In the genomic region with DNA sequence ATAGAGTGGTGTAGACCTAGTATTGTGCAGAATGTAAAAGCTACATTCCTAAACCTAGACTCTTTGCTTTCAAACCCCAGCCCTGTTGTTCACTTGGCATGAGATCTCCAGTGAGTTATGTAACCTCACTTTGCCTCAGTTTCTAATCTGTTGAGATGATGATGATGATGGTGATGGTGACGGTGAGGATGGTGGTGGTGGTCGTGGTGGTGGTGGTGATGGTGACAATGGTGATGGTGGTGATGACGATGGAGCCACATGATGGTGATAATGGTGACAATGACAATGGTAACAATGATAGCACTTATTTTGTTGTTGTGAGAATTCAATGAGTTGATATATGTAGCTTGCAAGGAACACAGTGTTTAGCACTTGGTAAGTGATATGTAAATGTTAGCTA, we compare ENCODE assay signal across 33 cellular contexts.
"Had no signal": no experiment of that assay in that cellular context is flagged by ENCODE, and none has a peak within 500 bp of the region (broad histone marks: within the 10 kb centered on the region; RNA-seq: fewer than 3 reads in every experiment).

No MANE protein-coding gene starts in this region.

- H2AFZ ChIP-seq: neural progenitor cell, parathyroid adenoma had no signal

- ATAC-seq: naive thymus-derived CD4-positive, alpha-beta T cell; natural killer cell; psoas muscle; right cardiac atrium; sciatic nerve; stimulated activated memory B cell treated with anti-CD40 and anti-IgM and Interleukin-4, amounts not matched to agents 10 μg/mL and 1 μg/mL and 100 μg/mL, for 72 hours; stimulated activated naive CD8-positive, alpha-beta T cell treated with anti-CD3 and anti-CD28 coated beads, Interleukin-15, amount 100 ng/mL, for 72 hours; stimulated activated naive CD8-positive, alpha-beta T cell treated with anti-CD3 and anti-CD28 coated beads, Interleukin-15, Interleukin-2, amounts not matched to agents 100 U/mL and 50 U/mL, for 24 hours; upper lobe of right lung had no signal

- H3K4me1 ChIP-seq: neural progenitor cell, parathyroid adenoma, psoas muscle, spleen, suprapubic skin, testis, tibial artery, transverse colon, upper lobe of right lung, uterus had no signal

- H3K9me3 Mint-ChIP-seq: nephron had no signal

- H3K4me1 Mint-ChIP-seq: natural killer cell; stimulated activated memory B cell treated with anti-CD40 and anti-IgM and Interleukin-4, amounts not matched to agents 10 μg/mL and 1 μg/mL and 100 μg/mL, for 72 hours; stimulated activated naive CD8-positive, alpha-beta T cell treated with anti-CD3 and anti-CD28 coated beads, Interleukin-15, amount 100 ng/mL, for 72 hours had no signal

- H3K4me3 Mint-ChIP-seq: naive thymus-derived CD4-positive, alpha-beta T cell; natural killer cell; nephron; neural progenitor cell; stimulated activated memory B cell treated with anti-CD40 and anti-IgM and Interleukin-4, amounts not matched to agents 10 μg/mL and 1 μg/mL and 100 μg/mL, for 72 hours; stimulated activated naive CD8-positive, alpha-beta T cell treated with anti-CD3 and anti-CD28 coated beads, Interleukin-15, amount 100 ng/mL, for 72 hours; type B pancreatic cell had no signal

- H3K27me3 Mint-ChIP-seq: progenitor cell of endocrine pancreas, type B pancreatic cell had no signal

- H3K4me3 ChIP-seq: neural progenitor cell, ovary, psoas muscle, skin epidermis, smooth muscle cell, spleen, suprapubic skin, testis, tibial artery, transverse colon, upper lobe of right lung, uterus had no signal

- H3K36me3 ChIP-seq: neural progenitor cell, neutrophil, ovary, spleen, suprapubic skin, tibial artery, transverse colon, upper lobe of right lung, uterus had no signal

- H3K9me3 ChIP-seq: neutrophil, ovary, psoas muscle, suprapubic skin, testis, tibial artery, transverse colon, upper lobe of right lung, uterus had no signal

- DNase-seq: naive thymus-derived CD4-positive, alpha-beta T cell; natural killer cell; occipital lobe; ovary; posterior cingulate gyrus; psoas muscle; right cardiac atrium; spleen; stimulated activated CD4-positive, alpha-beta T cell treated with anti-CD3 and anti-CD28 coated beads, Interleukin-12 subunit alpha, Interleukin-12 subunit beta, amount 100 ng/mL, for 4 hours; stimulated activated CD4-positive, alpha-beta T cell treated with anti-CD3 and anti-CD28 coated beads, Interleukin-1b, Interleukin-23, amount 100 ng/mL, for 48 hours; stimulated activated CD4-positive, alpha-beta T cell treated with anti-CD3 and anti-CD28 coated beads, Interleukin-4, amount 100 ng/mL, for 1 hour; stimulated activated CD4-positive, alpha-beta T cell treated with anti-CD3 and anti-CD28 coated beads, Interleukin-4, amount 100 ng/mL, for 4 hours; stimulated activated CD8-positive, alpha-beta memory T cell treated with anti-CD3 and anti-CD28 coated beads, Interleukin-4, amount 100 ng/mL, for 48 hours; stimulated activated naive CD4-positive, alpha-beta T cell; stimulated activated naive CD8-positive, alpha-beta T cell treated with anti-CD3 and anti-CD28 coated beads, Interleukin-15, amount 100 ng/mL, for 72 hours; stimulated activated naive CD8-positive, alpha-beta T cell treated with anti-CD3 and anti-CD28 coated beads, Interleukin-15, Interleukin-2, amounts not matched to agents 100 U/mL and 50 U/mL, for 24 hours; substantia nigra; testis; tibial artery; transverse colon; upper lobe of right lung; uterus had no signal

- H3K4me2 ChIP-seq: neural progenitor cell, smooth muscle cell had no signal

- H3K27me3 ChIP-seq: neural progenitor cell, neutrophil, ovary, spleen, suprapubic skin, testis, tibial artery, transverse colon, upper lobe of right lung, uterus had no signal

- H3K36me3 Mint-ChIP-seq: naive thymus-derived CD4-positive, alpha-beta T cell; natural killer cell; neural progenitor cell; stimulated activated memory B cell treated with anti-CD40 and anti-IgM and Interleukin-4, amounts not matched to agents 10 μg/mL and 1 μg/mL and 100 μg/mL, for 72 hours; type B pancreatic cell had no signal

- H3K27ac ChIP-seq: neural progenitor cell, neutrophil, ovary, parathyroid adenoma, psoas muscle, skin epidermis, spleen, suprapubic skin, testis, tibial artery, transverse colon, upper lobe of right lung, uterus had no signal

- H3K27ac Mint-ChIP-seq: naive thymus-derived CD4-positive, alpha-beta T cell; natural killer cell; nephron; neural progenitor cell; progenitor cell of endocrine pancreas; stimulated activated memory B cell treated with anti-CD40 and anti-IgM and Interleukin-4, amounts not matched to agents 10 μg/mL and 1 μg/mL and 100 μg/mL, for 72 hours; type B pancreatic cell had no signal

- H3K79me2 ChIP-seq: parathyroid adenoma had no signal

- H3K9ac ChIP-seq: neural progenitor cell, parathyroid adenoma had no signal
